In genomic region chr7:105325225-105325904, GRCh38 we compare ENCODE assay signal across 21 cellular contexts.
DNase-seq lines count a peak whose midpoint lies in the region; ATAC-seq, FAIRE-seq and TF ChIP-seq lines count a peak whose summit lies in the region.
"Had no signal": no experiment of that assay in that cellular context is flagged by ENCODE, and none has a peak within 500 bp of the region (broad histone marks: within the 10 kb centered on the region; RNA-seq: fewer than 3 reads in every experiment).

No MANE protein-coding gene starts in this region.

- TF ChIP-seq EP300 in suprapubic skin (IDR thresholded peaks at IDR 0.05): no peak

- no peak for TF ChIP-seq CTCF in OCI-LY7 (conservative IDR thresholded peaks at IDR 0.05; ENCODE audit: low read length)
- no peak for TF ChIP-seq CTCF in type B pancreatic cell (conservative IDR thresholded peaks at IDR 0.05)
- TF ChIP-seq CTCF in suprapubic skin (IDR thresholded peaks at IDR 0.05): no peak
- no peak for TF ChIP-seq CTCF in D721Med (IDR thresholded peaks at IDR 0.05; ENCODE audit: insufficient read depth, missing control alignments)

- H3K4me1 ChIP-seq in OCI-LY7 (ENCODE audit: insufficient read depth, low read length, poor library complexity, severe bottlenecking) (peaks cover 7% of the 10 kb centered on the region), suprapubic skin (no peaks in the 10 kb centered on the region)
- H3K4me1 ChIP-seq: prostate gland had no signal

- peak; percentile 82 for ATAC-seq in GM19351 (IDR thresholded peaks at IDR 0.05; ENCODE audit: unreplicated experiment)
- peak; percentile 67 for ATAC-seq in HG03060 (IDR thresholded peaks at IDR 0.05; ENCODE audit: low read depth, unreplicated experiment)

- H3K27me3 ChIP-seq in suprapubic skin: no peaks in the 10 kb centered on the region
- H3K27me3 ChIP-seq: vagina had no signal

- H3K9me3 Mint-ChIP-seq in type B pancreatic cell: peaks cover 4% of the 10 kb centered on the region
- H3K9me3 Mint-ChIP-seq: immature natural killer cell had no signal

- no peak for TF ChIP-seq POLR2A in suprapubic skin (IDR thresholded peaks at IDR 0.05)

- H3K27ac Mint-ChIP-seq in type B pancreatic cell: no peak overlapping the region
- H3K27ac Mint-ChIP-seq: mesothelial cell of epicardium had no signal

- no peaks in the 10 kb centered on the region for H3K27me3 Mint-ChIP-seq in type B pancreatic cell

- intact Hi-C loops in OCI-LY7 (cut with micrococcal nuclease; ENCODE audit: unreplicated experiment): no loop called here

- H3K36me3 Mint-ChIP-seq in type B pancreatic cell: no peaks in the 10 kb centered on the region
- H3K36me3 Mint-ChIP-seq: immature natural killer cell had no signal

- no peaks in the 10 kb centered on the region for H3K4me1 Mint-ChIP-seq in type B pancreatic cell (ENCODE audit: unreplicated experiment)

- H3K27ac ChIP-seq in OCI-LY7 (ENCODE audit: low read depth, low read length, poor library complexity, severe bottlenecking) (no peak overlapping the region), suprapubic skin (no peak overlapping the region)
- H3K27ac ChIP-seq: prostate gland, RWPE1, vagina had no signal

- no peak overlapping the region for H3K4me3 Mint-ChIP-seq in type B pancreatic cell
- H3K4me3 Mint-ChIP-seq: immature natural killer cell, mesothelial cell of epicardium had no signal

- peaks cover 7% of the 10 kb centered on the region; the same call in 1 of the 2 replicates for H3K79me2 ChIP-seq in OCI-LY7 (ENCODE audit: insufficient read depth, low read depth, low read length)

- CTCF ChIA-PET in OCI-LY7 (lab: Charles Lee; ENCODE audit: unreplicated experiment): no interaction called here

- H3K36me3 ChIP-seq in OCI-LY7 (ENCODE audit: insufficient read depth, low read length) (no peaks in the 10 kb centered on the region), suprapubic skin (no peaks in the 10 kb centered on the region)
- H3K36me3 ChIP-seq: prostate gland, vagina had no signal

- H2AFZ ChIP-seq in OCI-LY7 (ENCODE audit: low read length): no peak overlapping the region

- no peak overlapping the region for H3K4me2 ChIP-seq in OCI-LY7 (ENCODE audit: low read length)

- H3K4me3 ChIP-seq in OCI-LY7 (ENCODE audit: low read depth, low read length, poor library complexity, severe bottlenecking) (no peak overlapping the region), suprapubic skin (no peak overlapping the region)
- H3K4me3 ChIP-seq: prostate gland, vagina had no signal

- H4K20me1 ChIP-seq in OCI-LY7 (ENCODE audit: insufficient read depth, low read length): no peaks in the 10 kb centered on the region

- H3K9me2 ChIP-seq in OCI-LY7 (ENCODE audit: insufficient read depth, low read length): no peaks in the 10 kb centered on the region

- DNase-seq in CD1c-positive myeloid dendritic cell (ENCODE audit: extremely low spot score) (peak; percentile 75), OCI-LY7 (ENCODE audit: low spot score) (peak; percentile 18), type B pancreatic cell (ENCODE audit: extremely low spot score, unreplicated experiment) (no peak), suprapubic skin (ENCODE audit: low spot score in 2 of 2) (no peak), UCSD-AML1 (lab: John Stamatoyannopoulos, UW; ENCODE audit: unreplicated experiment) (no peak), D721Med (ENCODE audit: insufficient read length, low spot score) (no peak)
- DNase-seq: ACHN; activated CD8-positive, alpha-beta memory T cell treated with anti-CD3 and anti-CD28 coated beads for 24 hours; activated naive CD4-positive, alpha-beta T cell; immature natural killer cell; NCI-H1092; NCI-H446 treated with DMSO at 0.1 percent for 48 hours; stimulated activated CD8-positive, alpha-beta memory T cell treated with anti-CD3 and anti-CD28 coated beads, Interleukin-4, amount 100 ng/mL, for 48 hours; T-helper 9 cell had no signal

- no peak for FAIRE-seq in D721Med (lab: Jason Lieb, UNC)
- FAIRE-seq: frontal cortex had no signal

- POLR2A ChIA-PET in OCI-LY7 (lab: Charles Lee): interaction anchor here (1.3 kb wide), 1 partner anchor 11 kb away, joined by 7 read pairs; no protein-coding TSS in a partner anchor

- BruUV-seq in OCI-LY7 (replicated peaks; lab: Mats Ljungman, UMichigan): no TSS peak

- no peaks in the 10 kb centered on the region for H3K9me3 ChIP-seq in OCI-LY7 (ENCODE audit: low read length)
- no peaks in the 10 kb centered on the region for H3K9me3 ChIP-seq in suprapubic skin
- H3K9me3 ChIP-seq: prostate gland, vagina had no signal

- WGBS in suprapubic skin: 93% methylated on average over 5 of the region's 5 CpGs

Comparison
In these comparisons a context has a peak if more than half of its experiments do, and no peak if none do; other contexts are left out.
1. DNase-seq: peak in CD1c-positive myeloid dendritic cell (single experiment) and OCI-LY7 (single experiment); none in type B pancreatic cell (single experiment), suprapubic skin (0 of 2), UCSD-AML1 (single experiment) and D721Med (single experiment).